In the genomic region with DNA sequence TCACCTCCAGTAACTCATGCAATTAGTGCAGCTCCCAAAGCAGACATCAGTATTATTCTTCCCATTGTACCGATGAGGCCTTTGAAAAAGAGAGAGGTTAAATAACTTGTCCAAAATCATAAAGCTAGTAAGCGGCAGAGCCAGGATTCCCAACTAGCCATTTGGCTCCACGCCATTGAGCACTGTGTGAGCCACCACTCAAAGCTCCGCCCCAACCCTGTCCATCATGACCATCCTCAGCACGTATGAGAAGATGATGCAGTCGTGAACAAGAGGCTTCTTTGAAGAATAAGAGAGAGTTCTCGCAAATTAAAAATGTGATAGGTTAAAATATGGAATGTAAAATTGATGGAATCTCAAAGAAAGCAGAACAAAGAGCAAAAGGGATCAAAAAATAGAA, we compare ENCODE assay signal across 1 cellular context.
TF ChIP-seq lines count a peak whose summit lies in the region.

No MANE protein-coding gene starts in this region.

TF ChIP-seq in HepG2, 621 proteins besides CTCF, POLR2A, EP300 and RAD21 (continued from another document):
- TF ChIP-seq ZBTB40 (IDR thresholded peaks at IDR 0.05), result no peak
- no peak for TF ChIP-seq ZBTB40 (CRISPR knock-in tag; IDR thresholded peaks at IDR 0.05)
- no peak for TF ChIP-seq IRF1 (CRISPR knock-in tag; IDR thresholded peaks at IDR 0.05; ENCODE audit: low read depth)
- TF ChIP-seq KAT8 (CRISPR knock-in tag; IDR thresholded peaks at IDR 0.05), result no peak
